ENCODE assay signal across 12 cellular contexts in the genomic region with DNA sequence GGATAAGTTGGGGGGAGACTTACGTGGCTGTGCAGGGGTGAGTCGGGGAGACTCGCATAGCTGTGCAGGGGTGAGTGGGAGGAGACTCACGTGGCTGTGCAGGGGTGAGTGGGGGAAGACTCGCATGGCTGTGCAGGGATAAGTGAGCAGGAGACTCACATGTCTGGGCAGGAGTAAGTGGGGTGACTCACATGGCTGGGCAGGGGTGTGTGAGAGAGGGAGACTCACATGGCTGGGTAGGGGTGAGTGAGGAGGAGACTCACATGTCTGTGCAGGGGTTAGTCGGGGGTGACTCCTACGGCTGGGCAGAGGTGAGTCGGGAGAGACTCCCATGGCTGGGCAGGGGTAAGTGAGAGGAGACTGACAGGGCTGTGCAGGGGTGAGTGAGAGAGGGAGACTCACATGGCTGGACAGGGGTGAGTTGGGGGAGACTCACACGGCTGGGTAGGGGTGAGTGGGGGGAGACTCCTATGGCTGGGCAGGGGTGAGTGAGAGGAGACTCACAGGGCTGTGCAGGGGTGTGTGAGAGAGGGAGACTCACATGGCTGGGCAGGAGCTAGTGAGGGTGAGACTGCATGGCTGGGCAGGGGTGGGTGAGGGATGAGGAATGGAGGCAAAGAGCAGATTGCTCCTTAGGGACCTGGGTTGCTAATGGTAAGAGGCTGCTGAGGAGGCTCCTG.
DNase-seq lines count a peak whose midpoint lies in the region; ATAC-seq lines count a peak whose summit lies in the region.
"Had no signal": no experiment of that assay in that cellular context is flagged by ENCODE, and none has a peak within 500 bp of the region (broad histone marks: within the 10 kb centered on the region; RNA-seq: fewer than 3 reads in every experiment).

No MANE protein-coding gene starts in this region.

- peaks cover 37% of the 10 kb centered on the region for H3K4me1 Mint-ChIP-seq in stimulated activated effector memory CD8-positive, alpha-beta T cell treated with anti-CD3 and anti-CD28 coated beads, Interleukin-12 subunit alpha, Interleukin-12 subunit beta, amount 100 ng/mL, for 72 hours

- H3K27ac ChIP-seq in effector memory CD4-positive, alpha-beta T cell (ENCODE audit: insufficient read depth, low read length, poor library complexity, severe bottlenecking), result no peak overlapping the region
- H3K27ac ChIP-seq: heart right ventricle had no signal

- no peaks in the 10 kb centered on the region for H3K9me3 ChIP-seq in effector memory CD4-positive, alpha-beta T cell (ENCODE audit: control insufficient read depth, low read length)
- H3K9me3 ChIP-seq: heart right ventricle had no signal

- H3K4me3 ChIP-seq in effector memory CD4-positive, alpha-beta T cell (ENCODE audit: insufficient read depth, low read depth, low read length, poor library complexity, severe bottlenecking), result no peak overlapping the region
- H3K4me3 ChIP-seq: heart right ventricle had no signal

- H3K36me3 Mint-ChIP-seq in stimulated activated effector memory CD8-positive, alpha-beta T cell treated with anti-CD3 and anti-CD28 coated beads, Interleukin-12 subunit alpha, Interleukin-12 subunit beta, amount 100 ng/mL, for 72 hours, result no peaks in the 10 kb centered on the region

- H3K36me3 ChIP-seq in effector memory CD4-positive, alpha-beta T cell (ENCODE audit: control insufficient read depth, insufficient read depth, low read length), result no peaks in the 10 kb centered on the region
- H3K36me3 ChIP-seq: heart right ventricle had no signal

- H3K27me3 ChIP-seq in effector memory CD4-positive, alpha-beta T cell (replicated peaks; ENCODE audit: control insufficient read depth, insufficient read depth, low read length, poor library complexity, severe bottlenecking), result no peaks in the 10 kb centered on the region

- peak; percentile 56 for DNase-seq in activated CD8-positive, alpha-beta memory T cell treated with anti-CD3 and anti-CD28 coated beads for 24 hours
- no peak for DNase-seq in activated CD8-positive, alpha-beta memory T cell treated with anti-CD3 and anti-CD28 coated beads, Interleukin-2, amount 50 U/mL, for 4 hours
- DNase-seq in NCI-H69 (lab: John Stamatoyannopoulos, UW), result peak; percentile 63
- peak; percentile 45 for DNase-seq in ecto neural progenitor cell (ENCODE audit: low spot score)
- no peak for DNase-seq in stimulated activated effector memory CD8-positive, alpha-beta T cell treated with anti-CD3 and anti-CD28 coated beads, Interleukin-12 subunit alpha, Interleukin-12 subunit beta, amount 100 ng/mL, for 72 hours (ENCODE audit: low spot score in 2 of 2)
- DNase-seq in effector memory CD4-positive, alpha-beta T cell, result no peak
- no peak for DNase-seq in AG08396 (ENCODE audit: low spot score)
- no peak for DNase-seq in GM03348 (ENCODE audit: low spot score)
- DNase-seq: GOT3, heart right ventricle, midbrain, trophoblast cell had no signal

- peaks cover 15% of the 10 kb centered on the region for H3K4me1 ChIP-seq in effector memory CD4-positive, alpha-beta T cell (ENCODE audit: control insufficient read depth, insufficient read depth, low read length, poor library complexity, severe bottlenecking)

- ATAC-seq in stimulated activated effector memory CD8-positive, alpha-beta T cell treated with anti-CD3 and anti-CD28 coated beads, Interleukin-12 subunit alpha, Interleukin-12 subunit beta, amount 100 ng/mL, for 72 hours, result peak; percentile 14

- no peaks in the 10 kb centered on the region for H3K9me3 Mint-ChIP-seq in stimulated activated effector memory CD8-positive, alpha-beta T cell treated with anti-CD3 and anti-CD28 coated beads, Interleukin-12 subunit alpha, Interleukin-12 subunit beta, amount 100 ng/mL, for 72 hours

- no peak overlapping the region for H3K4me3 Mint-ChIP-seq in stimulated activated effector memory CD8-positive, alpha-beta T cell treated with anti-CD3 and anti-CD28 coated beads, Interleukin-12 subunit alpha, Interleukin-12 subunit beta, amount 100 ng/mL, for 72 hours

- H3K27ac Mint-ChIP-seq in stimulated activated effector memory CD8-positive, alpha-beta T cell treated with anti-CD3 and anti-CD28 coated beads, Interleukin-12 subunit alpha, Interleukin-12 subunit beta, amount 100 ng/mL, for 72 hours, result peak overlapping the region; percentile 43

Comparison
In these comparisons a context has a peak if more than half of its experiments do, and no peak if none do; other contexts are left out.
1. DNase-seq: peak in activated CD8-positive, alpha-beta memory T cell treated with anti-CD3 and anti-CD28 coated beads for 24 hours (single experiment), NCI-H69 (single experiment) and ecto neural progenitor cell (single experiment); none in activated CD8-positive, alpha-beta memory T cell treated with anti-CD3 and anti-CD28 coated beads, Interleukin-2, amount 50 U/mL, for 4 hours (single experiment), stimulated activated effector memory CD8-positive, alpha-beta T cell treated with anti-CD3 and anti-CD28 coated beads, Interleukin-12 subunit alpha, Interleukin-12 subunit beta, amount 100 ng/mL, for 72 hours (0 of 2), effector memory CD4-positive, alpha-beta T cell (0 of 3), AG08396 (single experiment) and GM03348 (single experiment).